Comparison of ENCODE assay signal across 8 cellular contexts in genomic region chr12:4107436-4107878, GRCh38.
DNase-seq lines count a peak whose midpoint lies in the region; ATAC-seq and TF ChIP-seq lines count a peak whose summit lies in the region.

No MANE protein-coding gene starts in this region.

- peaks cover 26% of the 10 kb centered on the region for H3K4me1 Mint-ChIP-seq in activated T-cell treated with anti-CD3 and anti-CD28 coated beads, Interleukin-2, amount 50 U/mL, for 4 hours (ENCODE audit: low read depth)

- CTCF ChIA-PET in OCI-LY7 (lab: Charles Lee; ENCODE audit: unreplicated experiment), result interaction anchor here (0.6 to 1.2 kb wide), 3 partner anchors 9 to 1066 kb away, joined by 3 to 5 read pairs (median 3); no protein-coding TSS in a partner anchor

- TF ChIP-seq CTCF in OCI-LY7 (conservative IDR thresholded peaks at IDR 0.05; ENCODE audit: low read length), result peak; percentile 86
- TF ChIP-seq CTCF in foreskin keratinocyte (conservative IDR thresholded peaks at IDR 0.05), result peak; percentile 84

- H3K36me3 ChIP-seq in OCI-LY7 (ENCODE audit: insufficient read depth, low read length), result no peaks in the 10 kb centered on the region

- BruUV-seq in OCI-LY7 (replicated peaks; lab: Mats Ljungman, UMichigan), result no TSS peak

- no peaks in the 10 kb centered on the region for H3K9me3 ChIP-seq in OCI-LY7 (ENCODE audit: low read length)

- ATAC-seq in GM19035 (IDR thresholded peaks at IDR 0.05; ENCODE audit: unreplicated experiment) (peak; percentile 78), HG03097 (IDR thresholded peaks at IDR 0.05; ENCODE audit: low FRiP score, unreplicated experiment) (peak; percentile 81), foreskin keratinocyte (peak; percentile 80), sciatic nerve (peak; percentile 91)
- ATAC-seq in activated T-cell treated with anti-CD3 and anti-CD28 coated beads, Interleukin-2, amount 50 U/mL, for 4 hours, result peak; percentile 94 to 96

- POLR2A ChIA-PET in OCI-LY7 (lab: Charles Lee), result interaction anchor here (1.1 kb wide), 1 partner anchor 222 kb away, joined by 5 read pairs; no protein-coding TSS in a partner anchor

- no peak overlapping the region for H3K4me2 ChIP-seq in OCI-LY7 (ENCODE audit: low read length)

- H3K9me2 ChIP-seq in OCI-LY7 (ENCODE audit: insufficient read depth, low read length), result no peaks in the 10 kb centered on the region

- no peak overlapping the region for H2AFZ ChIP-seq in OCI-LY7 (ENCODE audit: low read length)

- no peaks in the 10 kb centered on the region for H3K79me2 ChIP-seq in OCI-LY7 (ENCODE audit: insufficient read depth, low read depth, low read length)

- H3K9me3 Mint-ChIP-seq in activated T-cell treated with anti-CD3 and anti-CD28 coated beads, Interleukin-2, amount 50 U/mL, for 4 hours, result no peaks in the 10 kb centered on the region

- DNase-seq in Ammon's horn (ENCODE audit: low spot score), result peak; percentile 48
- peak; percentile 67 for DNase-seq in OCI-LY7 (ENCODE audit: low spot score)
- DNase-seq in activated T-cell treated with anti-CD3 and anti-CD28 coated beads, Interleukin-2, amount 50 U/mL, for 4 hours, result peak; percentile 58
- DNase-seq in foreskin keratinocyte, result peak; percentile 42 to 65
- DNase-seq in sciatic nerve (ENCODE audit: low spot score), result no peak
- no peak for DNase-seq in DMS153 (lab: John Stamatoyannopoulos, UW)

- H3K4me1 ChIP-seq in OCI-LY7 (ENCODE audit: insufficient read depth, low read length, poor library complexity, severe bottlenecking) (no peaks in the 10 kb centered on the region), foreskin keratinocyte (peaks cover 10% of the 10 kb centered on the region)

- no peaks in the 10 kb centered on the region for H3K36me3 Mint-ChIP-seq in activated T-cell treated with anti-CD3 and anti-CD28 coated beads, Interleukin-2, amount 50 U/mL, for 4 hours (ENCODE audit: insufficient read depth)

- H3K4me3 Mint-ChIP-seq in activated T-cell treated with anti-CD3 and anti-CD28 coated beads, Interleukin-2, amount 50 U/mL, for 4 hours, result peak overlapping the region; percentile 52

- H3K27ac ChIP-seq in OCI-LY7 (ENCODE audit: low read depth, low read length, poor library complexity, severe bottlenecking), result no peak overlapping the region
- H3K27ac ChIP-seq in foreskin keratinocyte, result no peak overlapping the region

- no peaks in the 10 kb centered on the region for H4K20me1 ChIP-seq in OCI-LY7 (ENCODE audit: insufficient read depth, low read length)

- intact Hi-C loops in OCI-LY7 (cut with micrococcal nuclease; ENCODE audit: unreplicated experiment) (loop anchor here (1.0 kb wide), 1 partner anchor 170 kb away; no protein-coding TSS in a partner anchor), sciatic nerve (cut with DNase I) (no loop called here)

- H3K27me3 Mint-ChIP-seq in activated T-cell treated with anti-CD3 and anti-CD28 coated beads, Interleukin-2, amount 50 U/mL, for 4 hours (ENCODE audit: low read depth), result no peaks in the 10 kb centered on the region

- H3K4me3 ChIP-seq in OCI-LY7 (ENCODE audit: low read depth, low read length, poor library complexity, severe bottlenecking), result no peak overlapping the region

- no peaks in the 10 kb centered on the region for H3K27me3 ChIP-seq in foreskin keratinocyte

Comparison
In these comparisons a context has a peak if more than half of its experiments do, and no peak if none do; other contexts are left out.
1. DNase-seq: peak in Ammon's horn (single experiment), OCI-LY7 (single experiment), activated T-cell treated with anti-CD3 and anti-CD28 coated beads, Interleukin-2, amount 50 U/mL, for 4 hours (single experiment) and foreskin keratinocyte (2 of 2); none in sciatic nerve (single experiment) and DMS153 (single experiment).
2. Peak in every context shown above with its lines, with median percentiles within 50 percentile points of each other: ATAC-seq.